Comparison of ENCODE assay signal across 8 cellular contexts in the genomic region with DNA sequence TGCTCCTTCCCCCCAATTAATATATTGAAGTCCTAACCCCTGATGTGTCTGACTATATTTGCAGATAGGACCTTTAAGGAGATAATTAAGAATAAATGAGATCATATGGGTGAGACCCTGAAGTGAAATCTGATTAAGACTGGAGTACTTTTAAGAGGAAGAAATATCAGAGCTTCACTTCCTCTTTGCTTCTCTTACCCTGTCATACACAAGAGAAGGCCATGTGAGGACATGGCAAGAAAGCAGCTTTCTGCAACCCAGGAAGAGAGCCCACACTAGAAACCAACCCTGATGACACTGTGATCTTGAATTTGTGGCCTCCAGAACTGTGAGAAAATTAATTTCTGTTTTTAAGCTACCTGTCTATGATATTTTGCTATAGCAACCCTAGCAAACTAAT. TPM values are rescaled to one million over a fixed set of nuclear protein-coding genes. Genes with fewer than 3 reads are reported as not detected.
DNase-seq lines count a peak whose midpoint lies in the region; ATAC-seq and TF ChIP-seq lines count a peak whose summit lies in the region.

No MANE protein-coding gene starts in this region.

- TF ChIP-seq CTCF in progenitor cell of endocrine pancreas (IDR thresholded peaks at IDR 0.05; ENCODE audit: unreplicated experiment), result no peak

- H3K36me3 Mint-ChIP-seq in T-cell, result no peaks in the 10 kb centered on the region
- H3K36me3 Mint-ChIP-seq in progenitor cell of endocrine pancreas (ENCODE audit: insufficient read depth), result peaks cover 4% of the 10 kb centered on the region

- POLR2A ChIA-PET in T-cell (lab: Charles Lee) (interaction anchor here in 1 of 2 donors (0.5 to 1.2 kb wide), 2 partner anchors 14 to 153 kb away, joined by 4 to 5 read pairs; no protein-coding TSS in a partner anchor), HEK293T (lab: Yijun Ruan, JAX) (no interaction called here)

- H3K27me3 Mint-ChIP-seq in T-cell, result no peaks in the 10 kb centered on the region
- no peaks in the 10 kb centered on the region for H3K27me3 Mint-ChIP-seq in progenitor cell of endocrine pancreas

- H3K4me3 Mint-ChIP-seq in T-cell (peak overlapping the region in 2 of 3 donors; percentile 37 to 41), progenitor cell of endocrine pancreas (ENCODE audit: low read depth) (no peak overlapping the region)

- H3K4me1 Mint-ChIP-seq in T-cell, result peaks cover 40 to 50% (median 47%) of the 10 kb centered on the region in 3 donors
- peaks cover 10% of the 10 kb centered on the region for H3K4me1 Mint-ChIP-seq in progenitor cell of endocrine pancreas (ENCODE audit: low read depth)

- DNase-seq in Right ventricle myocardium superior, result no peak
- DNase-seq in cardiac septum (ENCODE audit: low spot score), result no peak
- DNase-seq in T-cell, result peak in 25 of 34 experiments; percentile 11 to 67 (median 22)
- no peak for DNase-seq in progenitor cell of endocrine pancreas (ENCODE audit: low spot score, unreplicated experiment)
- no peak for DNase-seq in HEK293T (ENCODE audit: extremely low spot score)
- no peak for DNase-seq in middle frontal gyrus (ENCODE audit: extremely low spot score, low spot score)
- DNase-seq in hepatic stellate cell (ENCODE audit: low spot score), result no peak

- intact Hi-C loops in Right ventricle myocardium superior (cut with DNase I), result no loop called here
- intact Hi-C loops in cardiac septum (cut with DNase I), result no loop called here

- H3K9me3 Mint-ChIP-seq in T-cell (no peaks in the 10 kb centered on the region), progenitor cell of endocrine pancreas (ENCODE audit: low read depth) (peaks cover 4% of the 10 kb centered on the region)

- CTCF ChIA-PET in T-cell (lab: Charles Lee) (interaction anchor here in 1 of 2 donors (0.7 kb wide), 1 partner anchor 207 kb away, joined by 3 read pairs; no protein-coding TSS in a partner anchor), HEK293T (lab: Yijun Ruan, JAX) (interaction anchor here (0.6 kb wide), 1 partner anchor 12 kb away, joined by 8 read pairs; no protein-coding TSS in a partner anchor)

- H3K27ac Mint-ChIP-seq in T-cell (peak overlapping the region; percentile 93), progenitor cell of endocrine pancreas (peak overlapping the region; percentile 23)

- ATAC-seq in Right ventricle myocardium superior (ENCODE audit: poor library complexity), result peak; percentile 69
- peak; percentile 95 for ATAC-seq in HG03064 (IDR thresholded peaks at IDR 0.05; ENCODE audit: low read depth, unreplicated experiment)
- peak; percentile 90 to 99 (median 96) for ATAC-seq in T-cell (replicated peaks in 1 of 4)

TF ChIP-seq in HEK293T, 16 proteins besides CTCF, POLR2A, EP300 and RAD21:
- TF ChIP-seq TARDBP (IDR thresholded peaks at IDR 0.05) (no peak), L3MBTL2 (conservative IDR thresholded peaks at IDR 0.05) (no peak), FOXM1 (IDR thresholded peaks at IDR 0.05; ENCODE audit: borderline replicate concordance) (no peak), HDGF (IDR thresholded peaks at IDR 0.05; ENCODE audit: borderline replicate concordance) (no peak), CTBP1 (IDR thresholded peaks at IDR 0.05; ENCODE audit: borderline replicate concordance) (no peak), SUZ12 (IDR thresholded peaks at IDR 0.05) (no peak), ELF4 (IDR thresholded peaks at IDR 0.05) (no peak), ARNT (IDR thresholded peaks at IDR 0.05) (no peak), ZNF384 (IDR thresholded peaks at IDR 0.05) (no peak), FOXK2 (IDR thresholded peaks at IDR 0.05) (no peak), BHLHE40 (IDR thresholded peaks at IDR 0.05; ENCODE audit: borderline replicate concordance) (no peak), SP1 (IDR thresholded peaks at IDR 0.05) (no peak), LEF1 (IDR thresholded peaks at IDR 0.05; ENCODE audit: borderline replicate concordance) (no peak), NFRKB (IDR thresholded peaks at IDR 0.05) (no peak)
- TF ChIP-seq, protein P1, sequence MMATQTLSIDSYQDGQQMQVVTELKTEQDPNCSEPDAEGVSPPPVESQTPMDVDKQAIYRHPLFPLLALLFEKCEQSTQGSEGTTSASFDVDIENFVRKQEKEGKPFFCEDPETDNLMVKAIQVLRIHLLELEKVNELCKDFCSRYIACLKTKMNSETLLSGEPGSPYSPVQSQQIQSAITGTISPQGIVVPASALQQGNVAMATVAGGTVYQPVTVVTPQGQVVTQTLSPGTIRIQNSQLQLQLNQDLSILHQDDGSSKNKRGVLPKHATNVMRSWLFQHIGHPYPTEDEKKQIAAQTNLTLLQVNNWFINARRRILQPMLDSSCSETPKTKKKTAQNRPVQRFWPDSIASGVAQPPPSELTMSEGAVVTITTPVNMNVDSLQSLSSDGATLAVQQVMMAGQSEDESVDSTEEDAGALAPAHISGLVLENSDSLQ (IDR thresholded peaks at IDR 0.05), result no peak

RNA-seq across cellular contexts. Expression of a gene that starts 44.2 kb away (rescaled TPM):
- total RNA-seq in Right ventricle myocardium superior (32.9 TPM), cardiac septum (41.3 TPM), T-cell (100 to 1,000 TPM in 2 of 5 donors, 10 to 100 TPM in 3; 84.1 to 193 (median 92.6) TPM), progenitor cell of endocrine pancreas (117 and 121 TPM in 2 replicates)

Comparison
In these comparisons a context has a peak if more than half of its experiments do, and no peak if none do; other contexts are left out.
1. DNase-seq: peak in T-cell (25 of 34); none in Right ventricle myocardium superior (single experiment), cardiac septum (single experiment), progenitor cell of endocrine pancreas (single experiment), HEK293T (single experiment), middle frontal gyrus (single experiment) and hepatic stellate cell (single experiment).
2. Peak in every context shown above with its lines, with median percentiles within 50 percentile points of each other: ATAC-seq.